ENCODE assay signal across 13 cellular contexts in genomic region chr1:36389960-36390359, GRCh38. TPM values are rescaled to one million over a fixed set of nuclear protein-coding genes. Genes with fewer than 3 reads are reported as not detected.
DNase-seq lines count a peak whose midpoint lies in the region; ATAC-seq and TF ChIP-seq lines count a peak whose summit lies in the region.
"Had no signal": no experiment of that assay in that cellular context is flagged by ENCODE, and none has a peak within 500 bp of the region (broad histone marks: within the 10 kb centered on the region; RNA-seq: fewer than 3 reads in every experiment).

No MANE protein-coding gene starts in this region.

- H3K4me3 ChIP-seq in heart right ventricle, result no peak overlapping the region
- no peak overlapping the region for H3K4me3 ChIP-seq in muscle layer of colon (ENCODE audit: low read depth in 1 of 2, low read length in 2 of 2)
- no peak overlapping the region for H3K4me3 ChIP-seq in PC-3 (ENCODE audit: low read length)
- H3K4me3 ChIP-seq: PC-9 had no signal

- WGBS in heart right ventricle, 2 donors, result 84 to 93% methylated on average over 1 of the region's 1 CpG

- H3K4me1 ChIP-seq in heart right ventricle (peaks cover 4 to 56% (median 35%) of the 10 kb centered on the region in 9 donors), muscle layer of colon (ENCODE audit: insufficient read depth, low read length) (peaks cover 22% of the 10 kb centered on the region), PC-3 (ENCODE audit: insufficient read depth, low read length) (peaks cover 14% of the 10 kb centered on the region)

- H3K27ac Mint-ChIP-seq in activated B cell treated with CpG ODN at 0.5 μM for 24 hours (peak overlapping the region; percentile 91), type B pancreatic cell (peak overlapping the region; percentile 23)
- no peak overlapping the region for H3K27ac Mint-ChIP-seq in T-helper 2 cell treated with Interferon-gamma antibody and Interleukin-4, amounts not matched to agents 5 μg/mL and 100 μg/mL, for 36 hours

- TF ChIP-seq CTCF in heart right ventricle (IDR thresholded peaks at IDR 0.05) (no peak), activated B cell treated with CpG ODN at 0.5 μM for 24 hours (IDR thresholded peaks at IDR 0.05) (no peak), type B pancreatic cell (conservative IDR thresholded peaks at IDR 0.05) (no peak), PC-3 (conservative IDR thresholded peaks at IDR 0.05; ENCODE audit: low read depth, low read length) (no peak)

- CTCF ChIA-PET in activated B cell treated with CpG ODN at 0.5 μM for 24 hours (lab: Charles Lee) (interaction anchor here (2.0 kb wide), 1 partner anchor 21 kb away, joined by 8 read pairs; no protein-coding TSS in a partner anchor), PC-3 (lab: Charles Lee) (no interaction called here)

- no peaks in the 10 kb centered on the region for H3K9me3 Mint-ChIP-seq in activated B cell treated with CpG ODN at 0.5 μM for 24 hours
- H3K9me3 Mint-ChIP-seq in type B pancreatic cell, result no peaks in the 10 kb centered on the region
- H3K9me3 Mint-ChIP-seq in T-helper 2 cell treated with Interferon-gamma antibody and Interleukin-4, amounts not matched to agents 5 μg/mL and 100 μg/mL, for 36 hours, result no peaks in the 10 kb centered on the region

- H2AFZ ChIP-seq in PC-3 (ENCODE audit: low read length), result no peak overlapping the region
- H2AFZ ChIP-seq: PC-9 had no signal

- intact Hi-C loops in heart right ventricle (cut with DNase I) (loop anchor here in 2 of 10 donors (5.0 to 10.0 kb wide), 4 partner anchors 68 to 245 kb away; partner anchors contain the start of genes EVA1B (in 1 of the 2), THRAP3 (in 1 of the 2) and TRAPPC3 (in 1 of the 2)), cardiac septum (cut with DNase I) (loop anchor here (5.0 kb wide), 1 partner anchor 68 kb away; the partner anchor contains the start of gene EVA1B), activated B cell treated with CpG ODN at 0.5 μM for 24 hours (cut with micrococcal nuclease) (loop anchor here (5.0 kb wide), 3 partner anchors 243 to 1313 kb away; partner anchors contain the start of genes AGO3, TRAPPC3 and ZMYM1), PC-3 (cut with micrococcal nuclease) (loop anchor here (5.0 kb wide), 1 partner anchor 48 kb away; no protein-coding TSS in a partner anchor)

- peaks cover 0 to 50% (median 29%) of the 10 kb centered on the region in 9 donors for H3K36me3 ChIP-seq in heart right ventricle
- H3K36me3 ChIP-seq in muscle layer of colon (ENCODE audit: insufficient read depth, low read length), result peaks cover 39% of the 10 kb centered on the region
- peaks cover 12% of the 10 kb centered on the region for H3K36me3 ChIP-seq in PC-3 (ENCODE audit: low read depth, low read length)

- no peaks in the 10 kb centered on the region for H3K9me3 ChIP-seq in heart right ventricle
- no peaks in the 10 kb centered on the region for H3K9me3 ChIP-seq in muscle layer of colon (ENCODE audit: low read length)
- H3K9me3 ChIP-seq in PC-3 (ENCODE audit: low read length), result no peaks in the 10 kb centered on the region

- H3K4me1 Mint-ChIP-seq in activated B cell treated with CpG ODN at 0.5 μM for 24 hours, result peaks cover 87% of the 10 kb centered on the region
- H3K4me1 Mint-ChIP-seq in type B pancreatic cell (ENCODE audit: unreplicated experiment), result peaks cover 14% of the 10 kb centered on the region
- H3K4me1 Mint-ChIP-seq in T-helper 2 cell treated with Interferon-gamma antibody and Interleukin-4, amounts not matched to agents 5 μg/mL and 100 μg/mL, for 36 hours (ENCODE audit: low read depth), result peaks cover 21% of the 10 kb centered on the region

- no peaks in the 10 kb centered on the region for H3K9me2 ChIP-seq in PC-3 (replicated peaks; ENCODE audit: low read length)

- DNase-seq in heart right ventricle (no peak), cardiac septum (ENCODE audit: low spot score) (no peak), activated B cell treated with CpG ODN at 0.5 μM for 24 hours (no peak), type B pancreatic cell (ENCODE audit: extremely low spot score, unreplicated experiment) (no peak), PC-3 (no peak), SIG-M5 (lab: John Stamatoyannopoulos, UW) (no peak)
- no peak for DNase-seq in T-helper 2 cell treated with Interferon-gamma antibody and Interleukin-4, amounts not matched to agents 5 μg/mL and 100 μg/mL, for 36 hours (ENCODE audit: low spot score)
- DNase-seq: cerebellar nuclear complex; NCI-H2081 treated with DMSO at 0.1 percent for 48 hours; occipital lobe; PC-9; stimulated activated CD4-positive, alpha-beta T cell treated with anti-CD3 and anti-CD28 coated beads, Interleukin-2, amount 100 ng/mL, for 48 hours had no signal

- H4K20me1 ChIP-seq in PC-3 (ENCODE audit: low read length), result no peaks in the 10 kb centered on the region

- ATAC-seq in heart right ventricle, result no peak
- no peak for ATAC-seq in activated B cell treated with CpG ODN at 0.5 μM for 24 hours (ENCODE audit: low read depth)
- ATAC-seq in PC-3, result no peak

- no TSS peak for BruUV-seq in PC-3 (replicated peaks; lab: Mats Ljungman, UMichigan)

- peak overlapping the region in 8 of 10 donors; percentile 2 to 98 (median 27) for H3K27ac ChIP-seq in heart right ventricle
- peak overlapping the region; percentile 61 for H3K27ac ChIP-seq in muscle layer of colon (ENCODE audit: low read depth, low read length)
- no peak overlapping the region for H3K27ac ChIP-seq in PC-3 (ENCODE audit: low read length)
- H3K27ac ChIP-seq: PC-9 had no signal

- H3K4me3 Mint-ChIP-seq in activated B cell treated with CpG ODN at 0.5 μM for 24 hours, result peak overlapping the region; percentile 61
- H3K4me3 Mint-ChIP-seq in type B pancreatic cell, result no peak overlapping the region
- H3K4me3 Mint-ChIP-seq in T-helper 2 cell treated with Interferon-gamma antibody and Interleukin-4, amounts not matched to agents 5 μg/mL and 100 μg/mL, for 36 hours, result no peak overlapping the region

- H3K9ac ChIP-seq in muscle layer of colon (ENCODE audit: low read length), result no peak overlapping the region
- H3K9ac ChIP-seq in PC-3 (ENCODE audit: low read length), result no peak overlapping the region

- H3K79me2 ChIP-seq in PC-3 (ENCODE audit: low read length), result peaks cover 7% of the 10 kb centered on the region

- POLR2A ChIA-PET in activated B cell treated with CpG ODN at 0.5 μM for 24 hours (lab: Charles Lee), result interaction anchor here (0.5 to 5.8 kb wide), 6 partner anchors 9 to 240 kb away, joined by 3 to 164 read pairs (median 4); partner anchors contain the start of genes LSM10 and OSCP1
- POLR2A ChIA-PET in PC-3 (lab: Charles Lee; ENCODE audit: unreplicated experiment), result no interaction called here

- H3K4me2 ChIP-seq in PC-3 (ENCODE audit: low read length), result no peak overlapping the region
- H3K4me2 ChIP-seq: PC-9 had no signal

- H3K36me3 Mint-ChIP-seq in activated B cell treated with CpG ODN at 0.5 μM for 24 hours (ENCODE audit: low read depth), result peaks cover 60% of the 10 kb centered on the region
- peaks cover 3% of the 10 kb centered on the region for H3K36me3 Mint-ChIP-seq in type B pancreatic cell
- H3K36me3 Mint-ChIP-seq in T-helper 2 cell treated with Interferon-gamma antibody and Interleukin-4, amounts not matched to agents 5 μg/mL and 100 μg/mL, for 36 hours (ENCODE audit: low read depth), result peaks cover 21% of the 10 kb centered on the region

- no peaks in the 10 kb centered on the region for H3K27me3 ChIP-seq in heart right ventricle
- no peaks in the 10 kb centered on the region for H3K27me3 ChIP-seq in muscle layer of colon (ENCODE audit: control insufficient read depth in 1 of 2, insufficient read depth in 2 of 2, low read length in 2 of 2)
- no peaks in the 10 kb centered on the region for H3K27me3 ChIP-seq in PC-3 (ENCODE audit: low read length)

- H3F3A ChIP-seq in PC-3 (ENCODE audit: low read length, unreplicated experiment), result peaks cover 6% of the 10 kb centered on the region

- no peaks in the 10 kb centered on the region for H3K27me3 Mint-ChIP-seq in activated B cell treated with CpG ODN at 0.5 μM for 24 hours
- no peaks in the 10 kb centered on the region for H3K27me3 Mint-ChIP-seq in type B pancreatic cell
- H3K27me3 Mint-ChIP-seq in T-helper 2 cell treated with Interferon-gamma antibody and Interleukin-4, amounts not matched to agents 5 μg/mL and 100 μg/mL, for 36 hours (ENCODE audit: low read depth), result no peaks in the 10 kb centered on the region

RNA-seq across cellular contexts. Expression of gene STK40, which starts 4.2 kb away (rescaled TPM):
- 10 to 100 TPM; 45.2 to 81.6 (median 60.8) TPM for total RNA-seq in heart right ventricle
- 10 to 100 TPM; 15.5 to 29.3 TPM for polyA plus RNA-seq in heart right ventricle
- 75.5 TPM for total RNA-seq in cardiac septum
- 62.7 and 63.7 TPM in 2 replicates for total RNA-seq in activated B cell treated with CpG ODN at 0.5 μM for 24 hours
- 58.5 and 59.5 TPM in 2 replicates for total RNA-seq in type B pancreatic cell (ENCODE audit: low replicate concordance)
- 14.4 and 15.9 TPM in 2 replicates for total RNA-seq in PC-3 (2014; rRNA removed)

RNA-seq across cellular contexts. Expression of gene LSM10, which starts 7.7 kb away (rescaled TPM):
- 10 to 100 TPM; 35.2 to 69.6 (median 44.7) TPM for total RNA-seq in heart right ventricle
- 10 to 100 TPM; 78.4 to 82.6 TPM for polyA plus RNA-seq in heart right ventricle
- 52.7 TPM for total RNA-seq in cardiac septum
- 59.8 and 62.7 TPM in 2 replicates for total RNA-seq in activated B cell treated with CpG ODN at 0.5 μM for 24 hours
- 32.3 and 36.4 TPM in 2 replicates for total RNA-seq in type B pancreatic cell (ENCODE audit: low replicate concordance)
- 19.2 and 35.2 TPM in 2 replicates for total RNA-seq in PC-3 (2014; rRNA removed)
